7 cellular contexts compared by ENCODE assay signal in genomic region chr12:123363743-123364531, GRCh38. TPM values are rescaled to one million over a fixed set of nuclear protein-coding genes. Genes with fewer than 3 reads are reported as not detected.
DNase-seq lines count a peak whose midpoint lies in the region; ATAC-seq and TF ChIP-seq lines count a peak whose summit lies in the region.

No MANE protein-coding gene starts in this region.

- H2AFZ ChIP-seq in PC-3 (ENCODE audit: low read length), result peak overlapping the region; percentile 68

- H3K36me3 Mint-ChIP-seq in activated naive CD4-positive, alpha-beta T cell treated with anti-CD3 and anti-CD28 coated beads, Interleukin-2, amount 50 U/mL, for 24 hours, result no peaks in the 10 kb centered on the region

- H3K9me3 Mint-ChIP-seq in activated naive CD4-positive, alpha-beta T cell treated with anti-CD3 and anti-CD28 coated beads, Interleukin-2, amount 50 U/mL, for 24 hours, result no peaks in the 10 kb centered on the region

- CTCF ChIA-PET in PC-3 (lab: Charles Lee), result no interaction called here

- no peaks in the 10 kb centered on the region for H3K27me3 Mint-ChIP-seq in activated naive CD4-positive, alpha-beta T cell treated with anti-CD3 and anti-CD28 coated beads, Interleukin-2, amount 50 U/mL, for 24 hours

- POLR2A ChIA-PET in PC-3 (lab: Charles Lee; ENCODE audit: unreplicated experiment), result interaction anchor here (0.8 kb wide), 2 partner anchors 25 to 210 kb away, joined by 5 read pairs; no protein-coding TSS in a partner anchor

- peak overlapping the region; percentile 97 for H3K9ac ChIP-seq in PC-3 (ENCODE audit: low read length)

- H3K4me1 ChIP-seq in PC-3 (ENCODE audit: insufficient read depth, low read length), result peaks cover 8% of the 10 kb centered on the region

- no peaks in the 10 kb centered on the region for H3K9me2 ChIP-seq in PC-3 (replicated peaks; ENCODE audit: low read length)

- in situ Hi-C loops in GM13977 (cut with MboI; ENCODE audit: low pct_unique_long_range_greater_than_20kb, low sequenced_read_pairs, unreplicated experiment), result no loop called here

- H3K4me1 Mint-ChIP-seq in activated naive CD4-positive, alpha-beta T cell treated with anti-CD3 and anti-CD28 coated beads, Interleukin-2, amount 50 U/mL, for 24 hours, result peaks cover 22% of the 10 kb centered on the region

- TF ChIP-seq CTCF in GM13977 (IDR thresholded peaks at IDR 0.05; ENCODE audit: extremely low read depth, insufficient read depth, missing control alignments) (no peak), PC-3 (conservative IDR thresholded peaks at IDR 0.05; ENCODE audit: low read depth, low read length) (no peak)

- ATAC-seq in HG02870 (IDR thresholded peaks at IDR 0.05; ENCODE audit: unreplicated experiment), result peak; percentile 4
- peak; percentile 3; the same call in 1 of the 2 replicates for ATAC-seq in PC-3
- no peak for ATAC-seq in left ventricle myocardium superior
- no peak for ATAC-seq in GM18861 (IDR thresholded peaks at IDR 0.05; ENCODE audit: unreplicated experiment)

- peak overlapping the region; percentile 30 for H3K27ac ChIP-seq in PC-3 (ENCODE audit: low read length)

- H3K27ac Mint-ChIP-seq in activated naive CD4-positive, alpha-beta T cell treated with anti-CD3 and anti-CD28 coated beads, Interleukin-2, amount 50 U/mL, for 24 hours, result peak overlapping the region; percentile 73

- H3K36me3 ChIP-seq in PC-3 (ENCODE audit: low read depth, low read length), result no peaks in the 10 kb centered on the region

- H3F3A ChIP-seq in PC-3 (ENCODE audit: low read length, unreplicated experiment), result no peaks in the 10 kb centered on the region

- no peaks in the 10 kb centered on the region for H3K9me3 ChIP-seq in PC-3 (ENCODE audit: low read length)

- no TSS peak for BruUV-seq in PC-3 (replicated peaks; lab: Mats Ljungman, UMichigan)

- H3K4me3 ChIP-seq in PC-3 (ENCODE audit: low read length), result peak overlapping the region; percentile 78

- H3K27me3 ChIP-seq in PC-3 (ENCODE audit: low read length), result no peaks in the 10 kb centered on the region

- intact Hi-C loops in PC-3 (cut with micrococcal nuclease) (no loop called here), left ventricle myocardium superior (cut with micrococcal nuclease) (no loop called here)

- H3K4me2 ChIP-seq in PC-3 (ENCODE audit: low read length), result peak overlapping the region; percentile 94

- H3K4me3 Mint-ChIP-seq in activated naive CD4-positive, alpha-beta T cell treated with anti-CD3 and anti-CD28 coated beads, Interleukin-2, amount 50 U/mL, for 24 hours, result peak overlapping the region; percentile 90

- peaks cover 19% of the 10 kb centered on the region; the same call in 1 of the 2 replicates for H4K20me1 ChIP-seq in PC-3 (ENCODE audit: low read length)

- DNase-seq in GM13977 (ENCODE audit: low spot score) (peak; percentile 42), PC-3 (peak; percentile 26), left ventricle myocardium superior (peak; percentile 55), retina (peak; percentile 53)

- peaks cover 57% of the 10 kb centered on the region for H3K79me2 ChIP-seq in PC-3 (ENCODE audit: low read length)

RNA-seq across cellular contexts. Expression of gene SBNO1, which starts 0.7 kb away (rescaled TPM):
- total RNA-seq in PC-3 (2014; rRNA removed), result 23.3 and 25.3 TPM in 2 replicates
- total RNA-seq in left ventricle myocardium superior, result 29.4 TPM

RNA-seq across cellular contexts. Expression of gene KMT5A, which starts 20.0 kb away (rescaled TPM):
- total RNA-seq in PC-3 (2014; rRNA removed) (59.3 and 73.5 TPM in 2 replicates), left ventricle myocardium superior (36.4 TPM)

Comparison
In these comparisons a context has a peak if more than half of its experiments do, and no peak if none do; other contexts are left out.
1. ATAC-seq: peak in HG02870 (single experiment) and PC-3 (single experiment); none in left ventricle myocardium superior (single experiment) and GM18861 (single experiment).
2. Peak in every context shown above with its lines, with median percentiles within 50 percentile points of each other: DNase-seq.